ENCODE assay signal across 1 cellular context in genomic region chr16:58491-59439, GRCh38.
A peak's percentile ranks its signal among the peaks of the same experiment; 100 is the strongest.
TF ChIP-seq lines count a peak whose summit lies in the region.

No MANE protein-coding gene starts in this region.

TF ChIP-seq in HepG2, 621 proteins besides CTCF, POLR2A, EP300 and RAD21:
- TF ChIP-seq MAFK (conservative IDR thresholded peaks at IDR 0.05 in 1 of 2, IDR thresholded peaks at IDR 0.05 in 1 of 2; ENCODE audit: low read length in 2 of 2) (no peak), ZBTB34 (CRISPR knock-in tag; IDR thresholded peaks at IDR 0.05) (no peak), AGO2 (optimal IDR thresholded peaks at IDR 0.05; ENCODE audit: low read depth, low read length) (peak; percentile 66), THAP9 (CRISPR knock-in tag; IDR thresholded peaks at IDR 0.05; ENCODE audit: borderline replicate concordance) (no peak), ZBTB2 (CRISPR knock-in tag; IDR thresholded peaks at IDR 0.05; ENCODE audit: low read depth) (no peak), FLYWCH1 (CRISPR knock-in tag; IDR thresholded peaks at IDR 0.05) (no peak), TRIM24 (CRISPR knock-in tag; IDR thresholded peaks at IDR 0.05) (no peak), ZNF318 (CRISPR knock-in tag; IDR thresholded peaks at IDR 0.05) (no peak)
